1 cellular context compared by ENCODE assay signal in the genomic region with DNA sequence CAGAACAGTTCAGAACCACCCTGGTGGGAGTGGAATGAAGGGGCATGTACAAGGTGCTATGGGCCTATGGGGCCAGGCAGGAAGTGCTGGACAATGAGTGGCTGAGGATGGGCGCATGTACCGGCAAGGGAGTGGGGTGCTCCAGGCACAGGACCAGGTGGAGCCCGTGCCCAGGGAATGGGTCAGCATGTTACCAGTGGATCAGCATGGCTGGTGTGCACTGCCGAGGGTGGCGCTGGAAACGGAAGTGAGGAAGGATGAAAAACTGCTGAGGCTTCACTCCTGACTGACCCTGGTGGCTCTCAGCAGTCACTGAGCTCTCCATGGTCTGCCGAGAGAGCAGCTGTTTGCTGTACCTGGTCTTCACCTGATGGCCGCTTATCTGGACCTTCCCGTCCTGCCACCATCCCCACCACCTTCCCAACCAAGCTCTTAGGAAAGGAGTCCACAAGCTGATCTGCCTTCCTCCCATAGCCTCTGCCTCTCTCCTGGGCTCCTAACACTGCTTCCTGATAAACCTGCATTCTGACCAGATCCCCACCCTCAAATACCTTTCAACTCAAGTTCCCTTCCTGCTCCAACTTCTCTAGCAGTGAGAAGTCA.
TF ChIP-seq lines count a peak whose summit lies in the region.

No MANE protein-coding gene starts in this region.

TF ChIP-seq in IMR-90, 13 proteins besides CTCF, POLR2A, EP300 and RAD21:
- TF ChIP-seq CEBPB (IDR thresholded peaks at IDR 0.05; ENCODE audit: low read depth, low read length) (no peak), MAZ (IDR thresholded peaks at IDR 0.05; ENCODE audit: borderline replicate concordance, low read depth, low read length) (no peak), MAFK (IDR thresholded peaks at IDR 0.05; ENCODE audit: low read depth, low read length) (no peak), NFE2L2 (IDR thresholded peaks at IDR 0.05; ENCODE audit: low read depth, low read length) (no peak), CHD1 (IDR thresholded peaks at IDR 0.05; ENCODE audit: low read depth, low read length) (no peak), RFX5 (IDR thresholded peaks at IDR 0.05; ENCODE audit: low read depth, low read length) (no peak), RCOR1 (IDR thresholded peaks at IDR 0.05; ENCODE audit: insufficient replicate concordance, low read length) (no peak), SMC3 (IDR thresholded peaks at IDR 0.05; ENCODE audit: low read depth, low read length) (no peak), FOS (IDR thresholded peaks at IDR 0.05; ENCODE audit: low read depth, low read length) (no peak)
- TF ChIP-seq, protein P1, sequence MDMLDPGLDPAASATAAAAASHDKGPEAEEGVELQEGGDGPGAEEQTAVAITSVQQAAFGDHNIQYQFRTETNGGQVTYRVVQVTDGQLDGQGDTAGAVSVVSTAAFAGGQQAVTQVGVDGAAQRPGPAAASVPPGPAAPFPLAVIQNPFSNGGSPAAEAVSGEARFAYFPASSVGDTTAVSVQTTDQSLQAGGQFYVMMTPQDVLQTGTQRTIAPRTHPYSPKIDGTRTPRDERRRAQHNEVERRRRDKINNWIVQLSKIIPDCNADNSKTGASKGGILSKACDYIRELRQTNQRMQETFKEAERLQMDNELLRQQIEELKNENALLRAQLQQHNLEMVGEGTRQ (IDR thresholded peaks at IDR 0.05; ENCODE audit: low read depth, low read length) = no peak
- TF ChIP-seq, protein P2, sequence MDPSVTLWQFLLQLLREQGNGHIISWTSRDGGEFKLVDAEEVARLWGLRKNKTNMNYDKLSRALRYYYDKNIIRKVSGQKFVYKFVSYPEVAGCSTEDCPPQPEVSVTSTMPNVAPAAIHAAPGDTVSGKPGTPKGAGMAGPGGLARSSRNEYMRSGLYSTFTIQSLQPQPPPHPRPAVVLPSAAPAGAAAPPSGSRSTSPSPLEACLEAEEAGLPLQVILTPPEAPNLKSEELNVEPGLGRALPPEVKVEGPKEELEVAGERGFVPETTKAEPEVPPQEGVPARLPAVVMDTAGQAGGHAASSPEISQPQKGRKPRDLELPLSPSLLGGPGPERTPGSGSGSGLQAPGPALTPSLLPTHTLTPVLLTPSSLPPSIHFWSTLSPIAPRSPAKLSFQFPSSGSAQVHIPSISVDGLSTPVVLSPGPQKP (IDR thresholded peaks at IDR 0.05; ENCODE audit: borderline replicate concordance, low read depth, low read length) = no peak
